Comparison of ENCODE assay signal across 29 cellular contexts in the genomic region with DNA sequence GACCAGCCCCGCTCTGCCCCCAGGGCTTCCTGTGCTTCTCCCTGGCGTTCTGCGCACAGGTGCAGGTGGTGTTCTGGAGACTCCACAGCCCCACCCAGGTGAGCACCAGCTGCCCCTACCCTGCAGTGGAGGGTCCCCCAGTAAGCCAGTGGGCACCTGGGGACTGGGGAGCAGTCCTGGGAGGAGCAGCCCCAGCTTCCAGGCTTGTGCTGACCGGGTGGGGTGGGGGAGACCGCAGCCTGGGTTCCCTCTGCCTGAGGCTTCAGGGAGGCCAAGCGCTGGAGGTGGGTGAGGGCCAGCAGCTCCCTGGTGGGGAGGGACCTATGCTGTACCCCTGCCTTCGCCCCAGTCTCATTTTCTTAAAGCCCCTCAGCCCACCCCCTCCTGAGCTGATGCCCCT. TPM values are rescaled to one million over a fixed set of nuclear protein-coding genes. Genes with fewer than 3 reads are reported as not detected.
"Had no signal": no experiment of that assay in that cellular context is flagged by ENCODE, and none has a peak within 500 bp of the region (broad histone marks: within the 10 kb centered on the region; RNA-seq: fewer than 3 reads in every experiment).

No MANE protein-coding gene starts in this region.

- H3K36me3 Mint-ChIP-seq: activated naive CD8-positive, alpha-beta T cell treated with anti-CD3 and anti-CD28 coated beads, Interleukin-2, amount 10 ng/mL, durations not matched to agents 7 days and 5 days; brain; memory B cell; stimulated activated naive B cell treated with anti-CD40 and anti-IgM and Interleukin-4, amounts not matched to agents 10 μg/mL and 1 μg/mL and 100 μg/mL, for 72 hours; WTC11 had no signal

- H3K36me3 ChIP-seq: ascending aorta, cardiac muscle cell, stomach, tibial artery, upper lobe of right lung had no signal

- H3K4me3 Mint-ChIP-seq: activated naive CD4-positive, alpha-beta T cell treated with anti-CD3 and anti-CD28 coated beads for 36 hours; activated naive CD8-positive, alpha-beta T cell treated with anti-CD3 and anti-CD28 coated beads, Interleukin-2, amount 10 ng/mL, durations not matched to agents 7 days and 5 days; brain; dendritic cell treated with granulocyte-macrophage colony-stimulating factor and Interleukin-4, amounts not matched to agents 40 ng/mL and 50 ng/mL, for 4 days; endodermal cell; memory B cell; naive thymus-derived CD4-positive, alpha-beta T cell; stimulated activated naive B cell treated with anti-CD40 and anti-IgM and Interleukin-4, amounts not matched to agents 10 μg/mL and 1 μg/mL and 100 μg/mL, for 72 hours; WTC11 had no signal

- H3K4me3 ChIP-seq: ascending aorta, cardiac muscle cell, smooth muscle cell, stomach, tibial artery, upper lobe of right lung had no signal

- H3K4me1 Mint-ChIP-seq: endodermal cell had no signal

- H3K9me3 Mint-ChIP-seq: activated naive CD4-positive, alpha-beta T cell treated with anti-CD3 and anti-CD28 coated beads for 36 hours; activated naive CD8-positive, alpha-beta T cell treated with anti-CD3 and anti-CD28 coated beads, Interleukin-2, amount 10 ng/mL, durations not matched to agents 7 days and 5 days; brain; dendritic cell treated with granulocyte-macrophage colony-stimulating factor and Interleukin-4, amounts not matched to agents 40 ng/mL and 50 ng/mL, for 4 days; endodermal cell; memory B cell; naive thymus-derived CD4-positive, alpha-beta T cell; stimulated activated naive B cell treated with anti-CD40 and anti-IgM and Interleukin-4, amounts not matched to agents 10 μg/mL and 1 μg/mL and 100 μg/mL, for 72 hours; WTC11 had no signal

- H3K27ac Mint-ChIP-seq: activated naive CD4-positive, alpha-beta T cell treated with anti-CD3 and anti-CD28 coated beads for 36 hours; activated naive CD8-positive, alpha-beta T cell treated with anti-CD3 and anti-CD28 coated beads, Interleukin-2, amount 10 ng/mL, durations not matched to agents 7 days and 5 days; brain; dendritic cell treated with granulocyte-macrophage colony-stimulating factor and Interleukin-4, amounts not matched to agents 40 ng/mL and 50 ng/mL, for 4 days; endodermal cell; memory B cell; naive thymus-derived CD4-positive, alpha-beta T cell; progenitor cell of endocrine pancreas; stimulated activated naive B cell treated with anti-CD40 and anti-IgM and Interleukin-4, amounts not matched to agents 10 μg/mL and 1 μg/mL and 100 μg/mL, for 72 hours; WTC11 had no signal

- H3K27me3 ChIP-seq: ascending aorta, cardiac muscle cell, stomach, upper lobe of right lung had no signal

- H3K27ac ChIP-seq: ascending aorta, cardiac muscle cell, tibial artery, upper lobe of right lung had no signal

- H3K9me3 ChIP-seq: ascending aorta, stomach, tibial artery, upper lobe of right lung had no signal

- DNase-seq: activated CD4-positive, alpha-beta T cell treated with anti-CD3 and anti-CD28 coated beads for 1 hour; activated effector memory CD4-positive, alpha-beta T cell treated with Interleukin-2 at 50 U/mL for 16 hours; activated naive CD4-positive, alpha-beta T cell treated with anti-CD3 and anti-CD28 coated beads for 36 hours; activated naive CD8-positive, alpha-beta T cell treated with anti-CD3 and anti-CD28 coated beads, Interleukin-2, amount 10 ng/mL, durations not matched to agents 7 days and 5 days; endodermal cell; foreskin fibroblast; head of caudate nucleus; hippocampal formation; midbrain; naive thymus-derived CD4-positive, alpha-beta T cell; stimulated activated CD4-positive, alpha-beta T cell treated with anti-CD3 and anti-CD28 coated beads, Interleukin-15, amount 100 ng/mL, for 24 hours; stimulated activated CD4-positive, alpha-beta T cell treated with anti-CD3 and anti-CD28 coated beads, Interleukin-2, amount 100 ng/mL, for 24 hours; stimulated activated naive B cell treated with anti-CD40 and anti-IgM and Interleukin-4, amounts not matched to agents 10 μg/mL and 1 μg/mL and 100 μg/mL, for 72 hours; stomach; T-helper 2 cell; tibial artery had no signal

- H3K27me3 Mint-ChIP-seq: activated naive CD8-positive, alpha-beta T cell treated with anti-CD3 and anti-CD28 coated beads, Interleukin-2, amount 10 ng/mL, durations not matched to agents 7 days and 5 days; brain; naive thymus-derived CD4-positive, alpha-beta T cell had no signal

RNA-seq across cellular contexts. Expression of a gene that starts 6.9 kb away (rescaled TPM):
- total RNA-seq: endodermal cell, esophagus mucosa, renal cortical epithelial cell, smooth muscle cell, WTC11 had no signal
- polyA plus RNA-seq: keratinocyte, smooth muscle cell had no signal

RNA-seq across cellular contexts. Expression of a gene that starts 7.0 kb away (rescaled TPM):
- total RNA-seq: ascending aorta, smooth muscle cell had no signal
- polyA plus RNA-seq: keratinocyte, smooth muscle cell had no signal

RNA-seq across cellular contexts. Expression of a gene that starts 38.3 kb away (rescaled TPM):
- total RNA-seq: activated naive CD4-positive, alpha-beta T cell treated with anti-CD3 and anti-CD28 coated beads for 36 hours; ascending aorta; cardiac muscle cell; endodermal cell; osteocyte; renal cortical epithelial cell; smooth muscle cell had no signal
- polyA plus RNA-seq: cardiac muscle cell; naive thymus-derived CD4-positive, alpha-beta T cell had no signal
